1 cellular context compared by ENCODE assay signal in genomic region chr13:23081246-23081645, GRCh38.
TF ChIP-seq lines count a peak whose summit lies in the region.

No MANE protein-coding gene starts in this region.

TF ChIP-seq in GM23338, 12 proteins besides CTCF, POLR2A, EP300 and RAD21 (continued from another document):
- no peak for TF ChIP-seq JUNB (IDR thresholded peaks at IDR 0.05; ENCODE audit: unreplicated experiment)
- no peak for TF ChIP-seq ZNF331 (CRISPR knock-in tag; IDR thresholded peaks at IDR 0.05; ENCODE audit: low read depth)
- TF ChIP-seq NANOG (IDR thresholded peaks at IDR 0.05; ENCODE audit: borderline replicate concordance), result no peak
- TF ChIP-seq STAT1 (IDR thresholded peaks at IDR 0.05; ENCODE audit: unreplicated experiment), result no peak
- TF ChIP-seq REST (IDR thresholded peaks at IDR 0.05; ENCODE audit: unreplicated experiment), result no peak
- no peak for TF ChIP-seq CREB1 (CRISPR knock-in tag; IDR thresholded peaks at IDR 0.05; ENCODE audit: low read depth)
- no peak for TF ChIP-seq POLR2AphosphoS5 (IDR thresholded peaks at IDR 0.05; ENCODE audit: low read depth)
